In genomic region chr6:127464161-127464880, GRCh38 we compare ENCODE assay signal across 10 cellular contexts. TPM values are rescaled to one million over a fixed set of nuclear protein-coding genes. Genes with fewer than 3 reads are reported as not detected.
DNase-seq lines count a peak whose midpoint lies in the region; ATAC-seq and TF ChIP-seq lines count a peak whose summit lies in the region.
"Had no signal": no experiment of that assay in that cellular context is flagged by ENCODE, and none has a peak within 500 bp of the region (broad histone marks: within the 10 kb centered on the region; RNA-seq: fewer than 3 reads in every experiment).

No MANE protein-coding gene starts in this region.

- no peak for DNase-seq in T-helper 2 cell treated with Interferon-gamma antibody and Interleukin-4, amounts not matched to agents 5 μg/mL and 100 μg/mL, for 36 hours (ENCODE audit: low spot score)
- DNase-seq in T-helper 2 cell (no peak), esophagus squamous epithelium (lab: John Stamatoyannopoulos, UW) (no peak), myocyte (ENCODE audit: low read depth) (peak; percentile 94), vagina (ENCODE audit: extremely low spot score in 2 of 2) (no peak), mesendoderm (no peak), middle frontal gyrus (ENCODE audit: extremely low spot score, low spot score) (no peak)

- TF ChIP-seq CTCF in esophagus squamous epithelium (IDR thresholded peaks at IDR 0.05) (no peak), vagina (IDR thresholded peaks at IDR 0.05) (no peak)

- H3K36me3 Mint-ChIP-seq in T-helper 2 cell treated with Interferon-gamma antibody and Interleukin-4, amounts not matched to agents 5 μg/mL and 100 μg/mL, for 36 hours (ENCODE audit: low read depth): peaks cover 3% of the 10 kb centered on the region

- no peak overlapping the region for H2BK5ac ChIP-seq in mesendoderm (ENCODE audit: low read length)

- peaks cover 24% of the 10 kb centered on the region for H3K4me1 Mint-ChIP-seq in T-helper 2 cell treated with Interferon-gamma antibody and Interleukin-4, amounts not matched to agents 5 μg/mL and 100 μg/mL, for 36 hours (ENCODE audit: low read depth)

- no peak overlapping the region for H4K5ac ChIP-seq in mesendoderm (ENCODE audit: low read length)

- peak overlapping the region in 3 of 4 donors; percentile 51 to 74 (median 56) for H3K27ac ChIP-seq in esophagus squamous epithelium
- H3K27ac ChIP-seq in vagina: peak overlapping the region; percentile 51
- no peak overlapping the region for H3K27ac ChIP-seq in mesendoderm (ENCODE audit: low read depth, low read length)

- no peak overlapping the region for H3K18ac ChIP-seq in mesendoderm (ENCODE audit: low read length)

- H3K4ac ChIP-seq in mesendoderm (ENCODE audit: low read depth, low read length): no peak overlapping the region

- no peaks in the 10 kb centered on the region for H3K27me3 Mint-ChIP-seq in T-helper 2 cell treated with Interferon-gamma antibody and Interleukin-4, amounts not matched to agents 5 μg/mL and 100 μg/mL, for 36 hours (ENCODE audit: low read depth)
- H3K27me3 Mint-ChIP-seq: activated CD4-positive, alpha-beta T cell treated with anti-CD3 and anti-CD28 coated beads, Interleukin-2, amount 10 ng/mL, durations not matched to agents 7 days and 5 days had no signal

- WGBS in esophagus squamous epithelium, 2 donors: 37 to 44% methylated on average over 6 of the region's 6 CpGs
- no CpG with 5 or more reads among the region's 6 CpGs for WGBS in mesendoderm (ENCODE audit: extremely low coverage, insufficient coverage, low lambda C conversion rate)

- H3K4me3 Mint-ChIP-seq in T-helper 2 cell treated with Interferon-gamma antibody and Interleukin-4, amounts not matched to agents 5 μg/mL and 100 μg/mL, for 36 hours: no peak overlapping the region
- H3K4me3 Mint-ChIP-seq: activated CD4-positive, alpha-beta T cell treated with anti-CD3 and anti-CD28 coated beads, Interleukin-2, amount 10 ng/mL, durations not matched to agents 7 days and 5 days; neural crest cell had no signal

- TF ChIP-seq POLR2A in esophagus squamous epithelium (IDR thresholded peaks at IDR 0.05): no peak
- no peak for TF ChIP-seq POLR2A in vagina (IDR thresholded peaks at IDR 0.05)

- no peaks in the 10 kb centered on the region for H3K27me3 ChIP-seq in esophagus squamous epithelium
- no peaks in the 10 kb centered on the region for H3K27me3 ChIP-seq in vagina
- H3K27me3 ChIP-seq in mesendoderm (ENCODE audit: insufficient read depth, low read length, poor library complexity): no peaks in the 10 kb centered on the region

- H3K79me2 ChIP-seq in mesendoderm (ENCODE audit: control insufficient read depth, insufficient read depth, low read length): no peaks in the 10 kb centered on the region

- H3K36me3 ChIP-seq in esophagus squamous epithelium: no peaks in the 10 kb centered on the region
- H3K36me3 ChIP-seq in vagina: no peaks in the 10 kb centered on the region
- H3K36me3 ChIP-seq in mesendoderm (ENCODE audit: control insufficient read depth, insufficient read depth, low read length): no peaks in the 10 kb centered on the region

- H4K8ac ChIP-seq in mesendoderm (ENCODE audit: low read depth, low read length): no peak overlapping the region

- H3K4me2 ChIP-seq in mesendoderm (ENCODE audit: low read length): no peak overlapping the region

- peaks cover 0 to 17% (median 0%) of the 10 kb centered on the region in 3 donors for H3K4me1 ChIP-seq in esophagus squamous epithelium
- peaks cover 20% of the 10 kb centered on the region for H3K4me1 ChIP-seq in vagina
- no peaks in the 10 kb centered on the region for H3K4me1 ChIP-seq in mesendoderm (ENCODE audit: control insufficient read depth, low read depth, low read length)

- no peak overlapping the region for H2AK5ac ChIP-seq in mesendoderm (ENCODE audit: low read length)

- H3K9me3 ChIP-seq in esophagus squamous epithelium: no peaks in the 10 kb centered on the region
- H3K9me3 ChIP-seq in vagina: no peaks in the 10 kb centered on the region

- H3K27ac Mint-ChIP-seq in T-helper 2 cell treated with Interferon-gamma antibody and Interleukin-4, amounts not matched to agents 5 μg/mL and 100 μg/mL, for 36 hours: peak overlapping the region; percentile 27
- H3K27ac Mint-ChIP-seq: activated CD4-positive, alpha-beta T cell treated with anti-CD3 and anti-CD28 coated beads, Interleukin-2, amount 10 ng/mL, durations not matched to agents 7 days and 5 days had no signal

- H2BK15ac ChIP-seq in mesendoderm (replicated peaks; ENCODE audit: low read depth): no peak overlapping the region

- H3K9me3 Mint-ChIP-seq in T-helper 2 cell treated with Interferon-gamma antibody and Interleukin-4, amounts not matched to agents 5 μg/mL and 100 μg/mL, for 36 hours: no peaks in the 10 kb centered on the region
- H3K9me3 Mint-ChIP-seq: activated CD4-positive, alpha-beta T cell treated with anti-CD3 and anti-CD28 coated beads, Interleukin-2, amount 10 ng/mL, durations not matched to agents 7 days and 5 days; neural crest cell had no signal

- intact Hi-C loops in esophagus squamous epithelium (cut with DNase I) (no loop called here), vagina (cut with DNase I) (loop anchor here (10.0 kb wide), 1 partner anchor 70 kb away; no protein-coding TSS in a partner anchor)

- H2BK120ac ChIP-seq in mesendoderm (ENCODE audit: low read depth, low read length): no peak overlapping the region

- no peak for ATAC-seq in GM18520 (IDR thresholded peaks at IDR 0.05; ENCODE audit: unreplicated experiment)

- no peak overlapping the region for H3K23ac ChIP-seq in mesendoderm (ENCODE audit: low read length)

- H3K4me3 ChIP-seq in esophagus squamous epithelium (no peak overlapping the region), vagina (no peak overlapping the region), mesendoderm (ENCODE audit: low read length) (no peak overlapping the region)

- no peaks in the 10 kb centered on the region for H3K79me1 ChIP-seq in mesendoderm (ENCODE audit: low read length)

- H3K56ac ChIP-seq in mesendoderm (ENCODE audit: low read length): no peak overlapping the region

- H3K9ac ChIP-seq in mesendoderm (ENCODE audit: low read length): no peak overlapping the region

RNA-seq across cellular contexts. Expression of gene KIAA0408, which starts 5.1 kb away (rescaled TPM):
- total RNA-seq in esophagus squamous epithelium (10 to 100 TPM in 1 of 4 donors, 1 to 10 TPM in 1, under 1 TPM in 2; 0.34 to 16.4 (median 2.0) TPM), myocyte (1.7 and 2.0 TPM in 2 replicates), vagina (4.7 TPM)
- 0.73 TPM for polyA plus RNA-seq in myocyte (2012)
- polyA plus RNA-seq in mesendoderm (2013, experiment 1 of 2): 4.3 TPM
- polyA plus RNA-seq in mesendoderm (2013, experiment 2 of 2): 5.0 TPM
